Comparison of ENCODE assay signal across 33 cellular contexts in the genomic region with DNA sequence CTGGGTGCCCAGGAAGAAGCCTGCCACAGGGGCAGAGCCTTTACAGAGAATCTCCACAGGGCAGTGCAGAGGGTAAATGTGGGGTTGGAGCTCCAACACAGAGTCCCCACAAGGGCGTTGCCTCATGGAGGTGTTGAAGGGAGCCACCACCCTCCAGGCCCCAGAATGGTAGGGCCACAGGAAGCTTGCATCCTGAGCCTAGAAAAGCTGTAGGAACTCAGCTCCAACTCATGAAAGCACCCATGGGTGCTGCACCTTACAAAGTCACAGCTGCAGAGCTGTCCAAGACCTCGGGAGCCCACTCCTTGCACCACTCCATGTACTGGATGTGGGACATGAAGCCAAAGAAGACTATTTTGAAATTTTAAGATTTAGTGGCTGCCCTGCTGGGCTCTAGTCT.
"Had no signal": no experiment of that assay in that cellular context is flagged by ENCODE, and none has a peak within 500 bp of the region (broad histone marks: within the 10 kb centered on the region; RNA-seq: fewer than 3 reads in every experiment).

No MANE protein-coding gene starts in this region.

- H3K4me1 ChIP-seq: body of pancreas, breast epithelium, Peyer's patch had no signal

- H3K4me3 ChIP-seq: body of pancreas, breast epithelium, MG63, Peyer's patch had no signal

- ATAC-seq: activated CD8-positive, alpha-beta memory T cell treated with anti-CD3 and anti-CD28 coated beads, Interleukin-2, amount 10 ng/mL, durations not matched to agents 7 days and 5 days; activated T-cell treated with anti-CD3 and anti-CD28 coated beads, Interleukin-2, amount 50 U/mL, for 72 hours; body of pancreas; PC-3; Right ventricle myocardium inferior; T-cell; T-helper 17 cell had no signal

- FAIRE-seq: astrocyte had no signal

- H3K36me3 ChIP-seq: breast epithelium, MG63, Peyer's patch had no signal

- DNase-seq: activated CD4-positive, alpha-beta memory T cell treated with anti-CD3 and anti-CD28 coated beads, Interleukin-2, amount 10 ng/mL, durations not matched to agents 7 days and 5 days; activated CD4-positive, alpha-beta T cell treated with anti-CD3 and anti-CD28 coated beads for 1 hour; activated CD4-positive, alpha-beta T cell treated with anti-CD3 and anti-CD28 coated beads for 48 hours; activated CD4-positive, CD25-positive, alpha-beta regulatory T cell; activated CD8-positive, alpha-beta memory T cell treated with anti-CD3 and anti-CD28 coated beads for 24 hours; activated CD8-positive, alpha-beta memory T cell treated with anti-CD3 and anti-CD28 coated beads, Interleukin-2, amount 10 ng/mL, durations not matched to agents 7 days and 5 days; activated CD8-positive, alpha-beta memory T cell treated with anti-CD3 and anti-CD28 coated beads, Interleukin-2, amount 50 U/mL, for 48 hours; activated gamma-delta T cell; activated naive CD4-positive, alpha-beta T cell treated with Interleukin-2 at 50 U/mL for 16 hours; activated naive CD8-positive, alpha-beta T cell treated with anti-CD3 and anti-CD28 coated beads, Interleukin-2, amount 10 ng/mL, durations not matched to agents 7 days and 5 days; activated T-cell treated with anti-CD3 and anti-CD28 coated beads, Interleukin-2, amount 50 U/mL, for 72 hours; amygdala; body of pancreas; MG63; NCI-H1048; NCI-H1105 treated with DMSO at 0.1 percent for 48 hours; NCI-H1436; NCI-H1694; NCI-H1930; NCI-H2081 treated with DMSO at 0.1 percent for 48 hours; NCI-H226; NCI-H748 treated with DMSO at 0.1 percent for 48 hours; NK-92 treated with Interleukin-12 subunit alpha and Interleukin-12 subunit beta, amount 100 ng/mL, for 24 hours; PC-3; Peyer's patch; RPMI8226; SIG-M5; T-cell; T-helper 17 cell had no signal

- H3K9me3 ChIP-seq: body of pancreas, breast epithelium, MG63, Peyer's patch had no signal

- H3K27ac ChIP-seq: body of pancreas, breast epithelium, Peyer's patch, VCaP had no signal

- H3K27me3 ChIP-seq: body of pancreas, breast epithelium, MG63, Peyer's patch had no signal
